Comparison of ENCODE assay signal across 19 cellular contexts in genomic region chr16:84629580-84629979, GRCh38. TPM values are rescaled to one million over a fixed set of nuclear protein-coding genes. Genes with fewer than 3 reads are reported as not detected.
DNase-seq lines count a peak whose midpoint lies in the region; ATAC-seq, FAIRE-seq and TF ChIP-seq lines count a peak whose summit lies in the region.
"Had no signal": no experiment of that assay in that cellular context is flagged by ENCODE, and none has a peak within 500 bp of the region (broad histone marks: within the 10 kb centered on the region; RNA-seq: fewer than 3 reads in every experiment).

No MANE protein-coding gene starts in this region.

- CTCF ChIA-PET in HepG2 (lab: Yijun Ruan, JAX; ENCODE audit: low intra/inter-chr PET ratio, low total read pairs) (no interaction called here), IMR-90 (lab: Yijun Ruan, JAX) (interaction anchor here (0.9 kb wide), 1 partner anchor 118 kb away, joined by 3 read pairs; no protein-coding TSS in a partner anchor), H1 (lab: Charles Lee; ENCODE audit: partially characterized antibody) (interaction anchor here (0.5 to 3.9 kb wide), 12 partner anchors 8 to 128 kb away, joined by 3 to 23 read pairs (median 4); partner anchors contain the start of gene KLHL36)

- H2BK12ac ChIP-seq in H1 (ENCODE audit: low read depth, low read length) = peak overlapping the region; percentile 29; the same call in 1 of the 2 replicates

- peaks cover 28% of the 10 kb centered on the region for H3K4me1 ChIP-seq in HepG2 (ENCODE audit: insufficient read depth, low read length)
- H3K4me1 ChIP-seq in right lobe of liver = peaks cover 0 to 5% (median 0%) of the 10 kb centered on the region in 4 donors
- peaks cover 4% of the 10 kb centered on the region; the same call in 1 of the 2 replicates for H3K4me1 ChIP-seq in IMR-90 (ENCODE audit: control insufficient read depth, insufficient read depth, low read length)
- H3K4me1 ChIP-seq in H1 (replicated peaks in 1 of 4; ENCODE audit: control insufficient read depth in 3 of 4, insufficient read depth in 4 of 4, low read length in 3 of 4) = peaks cover 0 to 6% (median 3%) of the 10 kb centered on the region in 4 experiments; a peak in 3 of 7 replicates
- H3K4me1 ChIP-seq in spleen = peaks cover 0 to 45% (median 24%) of the 10 kb centered on the region in 6 donors

- no peak overlapping the region for H3K9ac ChIP-seq in HepG2 (ENCODE audit: insufficient read depth, low read depth, low read length)
- no peak overlapping the region for H3K9ac ChIP-seq in IMR-90 (ENCODE audit: low read depth, low read length)
- H3K9ac ChIP-seq in H1 (replicated peaks in 1 of 4; ENCODE audit: extremely low read depth in 1 of 4, low read depth in 3 of 4, low read length in 3 of 4) = no peak overlapping the region
- H3K9ac ChIP-seq: SK-N-SH had no signal

- H3K4me3 ChIP-seq in HepG2 (replicated peaks in 1 of 3; ENCODE audit: insufficient read depth in 1 of 3, low read depth in 2 of 3, low read length in 3 of 3) (peak overlapping the region in 1 of 3 experiments; percentile 31; a peak in 1 of 6 replicates), right lobe of liver (no peak overlapping the region), IMR-90 (ENCODE audit: insufficient read depth, low read depth, low read length) (no peak overlapping the region), H1 (ENCODE audit: extremely low read depth in 1 of 4, insufficient read depth in 2 of 4, low read depth in 3 of 4, low read length in 4 of 4) (no peak overlapping the region), spleen (no peak overlapping the region)
- H3K4me3 ChIP-seq: Peyer's patch had no signal

- H3K4ac ChIP-seq in IMR-90 (ENCODE audit: low read depth, low read length) (no peak overlapping the region), H1 (replicated peaks; ENCODE audit: insufficient read length, low read depth, low read length) (no peak overlapping the region)

- H2AFZ ChIP-seq in HepG2 (ENCODE audit: low read length) (no peak overlapping the region), IMR-90 (replicated peaks; ENCODE audit: low read length, poor library complexity) (peak overlapping the region; percentile 66), H1 (ENCODE audit: low read length) (peak overlapping the region; percentile 72)

- no peak overlapping the region for H3K23ac ChIP-seq in IMR-90 (ENCODE audit: low read depth, low read length)
- H3K23ac ChIP-seq in H1 (ENCODE audit: insufficient read length) = no peak overlapping the region

- POLR2A ChIA-PET in HepG2 (lab: Yijun Ruan, JAX) (interaction anchor here (0.5 kb wide), 1 partner anchor 24 kb away, joined by 3 read pairs; no protein-coding TSS in a partner anchor), IMR-90 (lab: Charles Lee; ENCODE audit: unreplicated experiment) (no interaction called here), H1 (lab: Charles Lee; ENCODE audit: partially characterized antibody) (interaction anchor here (0.6 to 0.8 kb wide), 2 partner anchors 16 to 101 kb away, joined by 3 read pairs; no protein-coding TSS in a partner anchor)

- BruUV-seq in HepG2 (replicated peaks; lab: Mats Ljungman, UMichigan) (no TSS peak), IMR-90 (replicated peaks; lab: Mats Ljungman, UMichigan) (no TSS peak)

- peak overlapping the region; percentile 89 for H2AK9ac ChIP-seq in IMR-90 (replicated peaks; ENCODE audit: low read depth, low read length, poor library complexity)

- H3K79me1 ChIP-seq in IMR-90 (ENCODE audit: low read depth in 1 of 2, low read length in 2 of 2) (no peaks in the 10 kb centered on the region), H1 (ENCODE audit: low read depth, low read length) (no peaks in the 10 kb centered on the region)

- H4K20me1 ChIP-seq in HepG2 (ENCODE audit: insufficient read depth, low read length) = no peaks in the 10 kb centered on the region
- no peaks in the 10 kb centered on the region for H4K20me1 ChIP-seq in IMR-90 (ENCODE audit: insufficient read depth, low read length)
- H4K20me1 ChIP-seq in H1 (replicated peaks in 1 of 2; ENCODE audit: control insufficient read depth in 1 of 2, insufficient read depth in 2 of 2, low read length in 2 of 2) = no peaks in the 10 kb centered on the region

- no peak overlapping the region for H2BK5ac ChIP-seq in IMR-90 (ENCODE audit: low read depth, low read length, poor library complexity, severe bottlenecking)
- H2BK5ac ChIP-seq in H1 (ENCODE audit: low read depth, low read length) = no peak overlapping the region; the same call in 1 of the 2 replicates

- H3K79me2 ChIP-seq in HepG2 (ENCODE audit: insufficient read depth, low read length) = no peaks in the 10 kb centered on the region
- H3K79me2 ChIP-seq in H1 (ENCODE audit: control insufficient read depth in 1 of 2, insufficient read depth in 2 of 2, low read length in 2 of 2) = no peaks in the 10 kb centered on the region

- H3K27ac ChIP-seq in HepG2 (ENCODE audit: extremely low read length, insufficient read depth, low read length) = no peak overlapping the region
- H3K27ac ChIP-seq in right lobe of liver = no peak overlapping the region
- H3K27ac ChIP-seq in IMR-90 (ENCODE audit: insufficient read depth, low read length) = no peak overlapping the region
- no peak overlapping the region for H3K27ac ChIP-seq in H1 (ENCODE audit: low read depth, low read length)
- H3K27ac ChIP-seq in spleen = no peak overlapping the region
- H3K27ac ChIP-seq: HL-60, Peyer's patch had no signal

- H3K9me3 ChIP-seq in HepG2 (ENCODE audit: low read length) = no peaks in the 10 kb centered on the region
- H3K9me3 ChIP-seq in right lobe of liver = no peaks in the 10 kb centered on the region
- no peaks in the 10 kb centered on the region for H3K9me3 ChIP-seq in IMR-90 (ENCODE audit: control insufficient read depth, insufficient read depth, low read length)
- no peaks in the 10 kb centered on the region for H3K9me3 ChIP-seq in H1 (ENCODE audit: insufficient read depth in 2 of 2, low read depth in 1 of 2, low read length in 1 of 2)
- H3K9me3 ChIP-seq in spleen = no peaks in the 10 kb centered on the region
- H3K9me3 ChIP-seq: Peyer's patch, SK-N-SH had no signal

- H3K56ac ChIP-seq in IMR-90 (ENCODE audit: extremely low read depth, insufficient read depth, low read length) (no peak overlapping the region), H1 (replicated peaks; ENCODE audit: insufficient read length, low read depth, low read length) (no peak overlapping the region)

- TF ChIP-seq CTCF in HepG2 (CRISPR knock-in tag; IDR thresholded peaks at IDR 0.05) = no peak
- TF ChIP-seq CTCF in right lobe of liver (IDR thresholded peaks at IDR 0.05) = no peak
- no peak for TF ChIP-seq CTCF in IMR-90 (conservative IDR thresholded peaks at IDR 0.05; ENCODE audit: low read depth, low read length)
- no peak for TF ChIP-seq CTCF in H1 (IDR thresholded peaks at IDR 0.05; ENCODE audit: control extremely low read depth in 1 of 3, insufficient read depth in 1 of 3, low read depth in 1 of 3, low read length in 3 of 3)
- no peak for TF ChIP-seq CTCF in spleen (IDR thresholded peaks at IDR 0.05 in 8 of 11, conservative IDR thresholded peaks at IDR 0.05 in 3 of 11)

- H4K8ac ChIP-seq in IMR-90 (ENCODE audit: low read depth in 2 of 2, low read length in 2 of 2) (no peak overlapping the region), H1 (ENCODE audit: extremely low read depth, insufficient read depth, low read length) (peak overlapping the region; percentile 9; the same call in 1 of the 2 replicates)

- no peak for DNase-seq in HepG2 (ENCODE audit: low spot score)
- no peak for DNase-seq in right lobe of liver
- no peak for DNase-seq in IMR-90
- DNase-seq in H1 (ENCODE audit: low read depth in 1 of 2, low spot score in 2 of 2) = no peak
- DNase-seq in NCI-H2196 treated with DMSO at 0.1 percent for 48 hours (lab: John Stamatoyannopoulos, UW; ENCODE audit: unreplicated experiment) = no peak
- DNase-seq in NK-92 (lab: John Stamatoyannopoulos, UW; ENCODE audit: unreplicated experiment) = no peak
- no peak for DNase-seq in spleen
- DNase-seq: CD4-positive, alpha-beta memory T cell; HCEC 1CT; NCI-H1417 treated with DMSO at 0.1 percent for 48 hours; NCI-H2029; NCI-H2171 treated with DMSO at 0.1 percent for 48 hours; NCI-H510A; NCI-H774; Right ventricle myocardium superior; SK-N-SH had no signal

- no peak for TF ChIP-seq POLR2A in HepG2 (IDR thresholded peaks at IDR 0.05; ENCODE audit: insufficient read depth in 1 of 2, low read depth in 2 of 2, low read length in 2 of 2)
- TF ChIP-seq POLR2A in right lobe of liver (IDR thresholded peaks at IDR 0.05) = no peak
- no peak for TF ChIP-seq POLR2A in IMR-90 (IDR thresholded peaks at IDR 0.05; ENCODE audit: low read depth, low read length)
- TF ChIP-seq POLR2A in H1 (IDR thresholded peaks at IDR 0.05; ENCODE audit: control extremely low read depth in 1 of 2, low read depth in 2 of 2, low read length in 2 of 2) = no peak
- TF ChIP-seq POLR2A in spleen (IDR thresholded peaks at IDR 0.05) = no peak

- peak overlapping the region; percentile 19; the same call in 1 of the 2 replicates for H3K4me2 ChIP-seq in HepG2 (ENCODE audit: low read depth, low read length)
- H3K4me2 ChIP-seq in IMR-90 (ENCODE audit: low read depth, low read length) = no peak overlapping the region
- peak overlapping the region in 1 of 2 experiments; percentile 37; a peak in 1 of 4 replicates for H3K4me2 ChIP-seq in H1 (ENCODE audit: insufficient read depth in 1 of 2, low read depth in 2 of 2, low read length in 2 of 2)
- H3K4me2 ChIP-seq: SK-N-SH had no signal

- TF ChIP-seq EP300 in HepG2 (IDR thresholded peaks at IDR 0.05; ENCODE audit: low read depth in 2 of 2, low read length in 2 of 2) = no peak
- no peak for TF ChIP-seq EP300 in HepG2 (CRISPR knock-in tag; IDR thresholded peaks at IDR 0.05; ENCODE audit: borderline replicate concordance)
- no peak for TF ChIP-seq EP300 in H1 (IDR thresholded peaks at IDR 0.05; ENCODE audit: borderline replicate concordance in 1 of 2, low read depth in 2 of 2, low read length in 2 of 2)

- peak; percentile 29; the same call in 2 of the 3 replicates for ATAC-seq in HepG2
- no peak for ATAC-seq in right lobe of liver
- no peak for ATAC-seq in IMR-90 (ENCODE audit: low read depth)

- no peak overlapping the region for H2BK120ac ChIP-seq in IMR-90 (ENCODE audit: low read depth, low read length)
- H2BK120ac ChIP-seq in H1 (replicated peaks; ENCODE audit: low read depth, low read length) = no peak overlapping the region

- dilution Hi-C loops in IMR-90 (cut with HindIII; ENCODE audit: low sequenced_read_pairs, unreplicated experiment) = no loop called here

- H2AK5ac ChIP-seq in IMR-90 (ENCODE audit: low read depth, low read length) (peak overlapping the region; percentile 33; the same call in 1 of the 2 replicates), H1 (ENCODE audit: low read depth, low read length) (no peak overlapping the region)

- H3K9me1 ChIP-seq in IMR-90 (ENCODE audit: insufficient read depth, low read length) = peaks cover 7% of the 10 kb centered on the region; the same call in 1 of the 2 replicates

- H3K23me2 ChIP-seq in H1 (ENCODE audit: low read depth, low read length) = no peaks in the 10 kb centered on the region

- H2BK15ac ChIP-seq in IMR-90 (ENCODE audit: low read depth, low read length) (no peak overlapping the region), H1 (ENCODE audit: low read length) (peak overlapping the region; percentile 33; the same call in 1 of the 2 replicates)

- H2BK20ac ChIP-seq in IMR-90 (ENCODE audit: low read depth, low read length) (no peak overlapping the region), H1 (ENCODE audit: low read length) (no peak overlapping the region)

- FAIRE-seq in HepG2 (lab: Jason Lieb, UNC) (no peak), H1 (lab: Jason Lieb, UNC) (no peak)
- FAIRE-seq: HTR-8/SVneo had no signal

- TF ChIP-seq RAD21 in HepG2 (CRISPR knock-in tag; IDR thresholded peaks at IDR 0.05) (no peak), IMR-90 (IDR thresholded peaks at IDR 0.05; ENCODE audit: low read length) (no peak), H1 (IDR thresholded peaks at IDR 0.05 in 1 of 2, conservative IDR thresholded peaks at IDR 0.05 in 1 of 2; ENCODE audit: low read depth in 2 of 2, low read length in 2 of 2) (no peak)

- H4K5ac ChIP-seq in IMR-90 (ENCODE audit: low read depth, low read length) (no peak overlapping the region), H1 (ENCODE audit: insufficient read length, low read depth, low read length) (no peak overlapping the region)

- H4K91ac ChIP-seq in IMR-90 (ENCODE audit: insufficient read depth, low read depth, low read length) = no peak overlapping the region
- H4K91ac ChIP-seq in H1 (replicated peaks; ENCODE audit: insufficient read length, low read length) = no peak overlapping the region

- H3K36me3 ChIP-seq in HepG2 (replicated peaks in 1 of 2; ENCODE audit: control insufficient read depth in 1 of 2, insufficient read depth in 2 of 2, low read length in 2 of 2) (no peaks in the 10 kb centered on the region), right lobe of liver (no peaks in the 10 kb centered on the region), IMR-90 (ENCODE audit: control insufficient read depth, insufficient read depth, low read length) (no peaks in the 10 kb centered on the region), H1 (ENCODE audit: control insufficient read depth in 2 of 4, insufficient read depth in 4 of 4, low read length in 3 of 4) (no peaks in the 10 kb centered on the region), spleen (no peaks in the 10 kb centered on the region)
- H3K36me3 ChIP-seq: Peyer's patch had no signal

- H3K27me3 ChIP-seq in HepG2 (ENCODE audit: control insufficient read depth in 1 of 2, insufficient read depth in 2 of 2, low read length in 2 of 2) (peaks cover 1 to 25% of the 10 kb centered on the region in 2 experiments; a peak in 3 of 5 replicates), right lobe of liver (no peaks in the 10 kb centered on the region), IMR-90 (ENCODE audit: control insufficient read depth, insufficient read depth, low read length) (no peaks in the 10 kb centered on the region), H1 (replicated peaks in 1 of 4; ENCODE audit: control insufficient read depth in 3 of 4, extremely low read depth in 1 of 4, insufficient read depth in 3 of 4, low read length in 3 of 4) (no peaks in the 10 kb centered on the region), spleen (replicated peaks in 1 of 7) (no peaks in the 10 kb centered on the region)
- H3K27me3 ChIP-seq: Peyer's patch had no signal

- in situ Hi-C loops in HepG2 (cut with HindIII; ENCODE audit: extremely low pct_ligation_motif_present, low pct_unique_long_range_greater_than_20kb) (no loop called here), IMR-90 (cut with MboI; ENCODE audit: low sequenced_read_pairs) (loop anchor here (25.0 kb wide), 2 partner anchors 333 to 342 kb away; partner anchors contain the start of gene WFDC1)

- WGBS in HepG2 (ENCODE audit: low lambda C conversion rate) = 32% methylated on average over 8 of the region's 10 CpGs
- WGBS in right lobe of liver (ENCODE audit: insufficient coverage, low coverage, low lambda C conversion rate, missing lambda C conversion rate) = 76% methylated on average over 4 of the region's 10 CpGs
- 47% methylated on average over 3 of the region's 10 CpGs; no CpG with 5 or more reads in 1 of the 2 experiments for WGBS in IMR-90 (ENCODE audit: extremely low coverage in 2 of 2, insufficient read length in 1 of 2), 2 experiments
- 87% methylated on average over 8 of the region's 10 CpGs; no CpG with 5 or more reads in 1 of the 2 experiments for WGBS in H1 (ENCODE audit: extremely low coverage in 1 of 2, insufficient coverage in 1 of 2, insufficient read length in 1 of 2, insufficient replicate concordance in 2 of 2, low coverage in 1 of 2, low lambda C conversion rate in 2 of 2, missing lambda C conversion rate in 1 of 2), 2 experiments
- 84 to 90% (median 88%) methylated on average over 8 to 10 of the region's 10 CpGs for WGBS in spleen, 5 donors

- H3K14ac ChIP-seq in IMR-90 (replicated peaks; ENCODE audit: low read depth, low read length) (no peak overlapping the region), H1 (ENCODE audit: insufficient read length) (no peak overlapping the region)

- intact Hi-C loops in HepG2 (cut with micrococcal nuclease; ENCODE audit: unreplicated experiment) (no loop called here), right lobe of liver (cut with DNase I) (no loop called here), IMR-90 (cut with micrococcal nuclease) (loop anchor here (10.0 kb wide), 1 partner anchor 195 kb away; no protein-coding TSS in a partner anchor), spleen (cut with DNase I; ENCODE audit: low total_unique reads) (no loop called here)

- H3K18ac ChIP-seq in IMR-90 (ENCODE audit: low read depth, low read length) (no peak overlapping the region), H1 (ENCODE audit: extremely low read depth, low read length) (no peak overlapping the region; the same call in 1 of the 2 replicates)

RNA-seq across cellular contexts. Expression of gene COTL1, which starts 11.7 kb away (rescaled TPM):
- 8.6 and 8.7 TPM in 2 replicates for total RNA-seq in HepG2 (2016; rRNA removed; fragmentation: Illumina TruSeq; extraction: Trizol)
- total RNA-seq in HepG2 (2016; cell fraction: cytosol; rRNA removed; fragmentation: Illumina TruSeq; extraction: Trizol; ENCODE audit: low read depth) = 5.8 and 8.7 TPM in 2 replicates
- total RNA-seq in HepG2 (2016; cell fraction: insoluble cytoplasmic fraction; rRNA removed; fragmentation: Illumina TruSeq; extraction: Trizol) = 7.3 and 9.2 TPM in 2 replicates
- total RNA-seq in HepG2 (2016; cell fraction: membrane; rRNA removed; fragmentation: Illumina TruSeq; extraction: Trizol) = 14.0 and 18.2 TPM in 2 replicates
- 3.7 and 4.3 TPM in 2 replicates for total RNA-seq in HepG2 (2016; cell fraction: nucleus; rRNA removed; fragmentation: Illumina TruSeq; extraction: Trizol)
- polyA plus RNA-seq in HepG2 (2011; rRNA removed) = 9.7 and 16.9 TPM in 2 replicates
- 8.5 and 16.0 TPM in 2 replicates for polyA plus RNA-seq in HepG2 (2011; cell fraction: cytosol; rRNA removed)
- 5.1 and 7.3 TPM in 2 replicates for polyA plus RNA-seq in HepG2 (2011; cell fraction: nucleus; rRNA removed)
- 8.5 and 17.2 TPM in 2 replicates for polyA plus RNA-seq in HepG2 (2012)
- 15.3 and 18.5 TPM in 2 replicates for polyA plus RNA-seq in HepG2 (2016; cell fraction: cytosol; fragmentation: Illumina TruSeq; extraction: Trizol; ENCODE audit: low read depth)
- polyA plus RNA-seq in HepG2 (2016; cell fraction: insoluble cytoplasmic fraction; fragmentation: Illumina TruSeq; extraction: Trizol; ENCODE audit: low read depth) = 17.5 and 21.2 TPM in 2 replicates
- 23.1 and 28.6 TPM in 2 replicates for polyA plus RNA-seq in HepG2 (2016; cell fraction: membrane; fragmentation: Illumina TruSeq; extraction: Trizol; ENCODE audit: low read depth)
- 10.8 and 11.4 TPM in 2 replicates for polyA plus RNA-seq in HepG2 (2016; cell fraction: nucleus; fragmentation: Illumina TruSeq; extraction: Trizol; ENCODE audit: insufficient read depth, low read depth)
- 13.8 and 51.4 TPM in 2 replicates for polyA minus RNA-seq in HepG2 (2011; rRNA and poly(A)+ RNA removed; ENCODE audit: low replicate concordance)
- 3.7 and 9.1 TPM in 2 replicates for polyA minus RNA-seq in HepG2 (2011; cell fraction: cytosol; rRNA and poly(A)+ RNA removed)
- 3.7 and 4.8 TPM in 2 replicates for polyA minus RNA-seq in HepG2 (2011; cell fraction: nucleus; rRNA and poly(A)+ RNA removed)
- 10 to 100 TPM; 12.4 to 51.0 (median 18.6) TPM for total RNA-seq in right lobe of liver
- total RNA-seq in IMR-90 (2012; rRNA removed) = 144 and 166 TPM in 2 replicates
- 258 and 270 TPM in 2 replicates for polyA plus RNA-seq in IMR-90 (2012; rRNA removed)
- polyA plus RNA-seq in IMR-90 (2012; cell fraction: cytosol; rRNA removed) = 343 and 372 TPM in 2 replicates
- polyA plus RNA-seq in IMR-90 (2012; cell fraction: nucleus; rRNA removed; ENCODE audit: low replicate concordance) = 158 and 196 TPM in 2 replicates
- total RNA-seq in H1 (2021; fragmentation: NEBNext Ultra II Directional; extraction: Animal tissue kit (Norgen Biotek cat#: 25700)) = 183 TPM in 2 replicates
- 59.2 and 89.0 TPM in 2 replicates for polyA plus RNA-seq in H1 (2011; rRNA removed)
- 69.0 TPM for polyA plus RNA-seq in H1 (2011; cell fraction: cytosol; rRNA removed)
- 66.9 TPM for polyA plus RNA-seq in H1 (2011; cell fraction: nucleus; rRNA removed)
- 130 to 155 TPM (median 146 TPM) in 4 replicates for polyA plus RNA-seq in H1 (2012, experiment 1 of 2)
- polyA plus RNA-seq in H1 (2012, experiment 2 of 2) = 218 TPM
- 116 TPM for polyA plus RNA-seq in H1 (2013, experiment 1 of 2)
- 122 TPM for polyA plus RNA-seq in H1 (2013, experiment 2 of 2)
- polyA minus RNA-seq in H1 (2011; rRNA and poly(A)+ RNA removed) = 20.0 and 39.8 TPM in 2 replicates
- polyA minus RNA-seq in H1 (2011; cell fraction: cytosol; rRNA and poly(A)+ RNA removed) = 41.8 TPM
- polyA minus RNA-seq in H1 (2011; cell fraction: nucleus; rRNA and poly(A)+ RNA removed) = 27.7 TPM
- total RNA-seq in spleen = 100 to 1,000 TPM; 284 to 655 (median 457) TPM
- polyA plus RNA-seq in spleen = 100 to 1,000 TPM; 298 to 449 (median 303) TPM

RNA-seq across cellular contexts. Expression of gene KLHL36, which starts 18.7 kb away (rescaled TPM):
- total RNA-seq in HepG2 (2016; rRNA removed; fragmentation: Illumina TruSeq; extraction: Trizol) (23.6 and 24.3 TPM in 2 replicates), right lobe of liver (10 to 100 TPM; 20.1 to 31.3 (median 21.9) TPM), IMR-90 (2012; rRNA removed) (45.9 and 50.3 TPM in 2 replicates), spleen (10 to 100 TPM; 63.8 to 93.6 (median 73.6) TPM)
- total RNA-seq in HepG2 (2016; cell fraction: cytosol; rRNA removed; fragmentation: Illumina TruSeq; extraction: Trizol; ENCODE audit: low read depth) = 5.2 and 5.7 TPM in 2 replicates
- total RNA-seq in HepG2 (2016; cell fraction: insoluble cytoplasmic fraction; rRNA removed; fragmentation: Illumina TruSeq; extraction: Trizol) = 19.7 and 25.5 TPM in 2 replicates
- total RNA-seq in HepG2 (2016; cell fraction: membrane; rRNA removed; fragmentation: Illumina TruSeq; extraction: Trizol) = 13.6 and 13.8 TPM in 2 replicates
- 19.3 and 23.7 TPM in 2 replicates for total RNA-seq in HepG2 (2016; cell fraction: nucleus; rRNA removed; fragmentation: Illumina TruSeq; extraction: Trizol)
- polyA plus RNA-seq in HepG2 (2011; rRNA removed) (26.0 and 34.9 TPM in 2 replicates), IMR-90 (2012; rRNA removed) (46.3 and 48.9 TPM in 2 replicates), H1 (2011; rRNA removed) (22.9 and 33.7 TPM in 2 replicates), spleen (10 to 100 TPM; 17.8 to 32.7 (median 24.8) TPM)
- 19.5 and 24.5 TPM in 2 replicates for polyA plus RNA-seq in HepG2 (2011; cell fraction: cytosol; rRNA removed)
- 101 and 113 TPM in 2 replicates for polyA plus RNA-seq in HepG2 (2011; cell fraction: nucleus; rRNA removed)
- 13.5 and 16.7 TPM in 2 replicates for polyA plus RNA-seq in HepG2 (2012)
- 3.3 and 4.5 TPM in 2 replicates for polyA plus RNA-seq in HepG2 (2016; cell fraction: cytosol; fragmentation: Illumina TruSeq; extraction: Trizol; ENCODE audit: low read depth)
- polyA plus RNA-seq in HepG2 (2016; cell fraction: insoluble cytoplasmic fraction; fragmentation: Illumina TruSeq; extraction: Trizol; ENCODE audit: low read depth) = 12.0 and 13.5 TPM in 2 replicates
- 5.3 and 6.0 TPM in 2 replicates for polyA plus RNA-seq in HepG2 (2016; cell fraction: membrane; fragmentation: Illumina TruSeq; extraction: Trizol; ENCODE audit: low read depth)
- 30.5 and 31.5 TPM in 2 replicates for polyA plus RNA-seq in HepG2 (2016; cell fraction: nucleus; fragmentation: Illumina TruSeq; extraction: Trizol; ENCODE audit: insufficient read depth, low read depth)
- 18.8 and 92.4 TPM in 2 replicates for polyA minus RNA-seq in HepG2 (2011; rRNA and poly(A)+ RNA removed; ENCODE audit: low replicate concordance)
- 32.9 and 39.6 TPM in 2 replicates for polyA minus RNA-seq in HepG2 (2011; cell fraction: cytosol; rRNA and poly(A)+ RNA removed)
- 40.4 and 48.1 TPM in 2 replicates for polyA minus RNA-seq in HepG2 (2011; cell fraction: nucleus; rRNA and poly(A)+ RNA removed)
- 23.9 and 49.3 TPM in 2 replicates for polyA plus RNA-seq in IMR-90 (2012; cell fraction: cytosol; rRNA removed)
- 99.5 and 176 TPM in 2 replicates for polyA plus RNA-seq in IMR-90 (2012; cell fraction: nucleus; rRNA removed; ENCODE audit: low replicate concordance)
- total RNA-seq in H1 (2021; fragmentation: NEBNext Ultra II Directional; extraction: Animal tissue kit (Norgen Biotek cat#: 25700)) = 33.6 and 35.3 TPM in 2 replicates
- 25.1 TPM for polyA plus RNA-seq in H1 (2011; cell fraction: cytosol; rRNA removed)
- 34.8 TPM for polyA plus RNA-seq in H1 (2011; cell fraction: nucleus; rRNA removed)
- 16.3 to 22.6 TPM (median 21.6 TPM) in 4 replicates for polyA plus RNA-seq in H1 (2012, experiment 1 of 2)
- 13.3 TPM for polyA plus RNA-seq in H1 (2012, experiment 2 of 2)
- 14.7 TPM for polyA plus RNA-seq in H1 (2013, experiment 1 of 2)
- polyA plus RNA-seq in H1 (2013, experiment 2 of 2) = 14.9 TPM
- polyA minus RNA-seq in H1 (2011; rRNA and poly(A)+ RNA removed) = 48.3 and 51.7 TPM in 2 replicates
- polyA minus RNA-seq in H1 (2011; cell fraction: cytosol; rRNA and poly(A)+ RNA removed) = 40.4 TPM
- polyA minus RNA-seq in H1 (2011; cell fraction: nucleus; rRNA and poly(A)+ RNA removed) = 30.4 TPM
